Comparison of ENCODE assay signal across 9 cellular contexts in genomic region chr2:50529600-50530218, GRCh38.
DNase-seq lines count a peak whose midpoint lies in the region; ATAC-seq and TF ChIP-seq lines count a peak whose summit lies in the region.
"Had no signal": no experiment of that assay in that cellular context is flagged by ENCODE, and none has a peak within 500 bp of the region (broad histone marks: within the 10 kb centered on the region; RNA-seq: fewer than 3 reads in every experiment).

No MANE protein-coding gene starts in this region.

- peak; percentile 90 for ATAC-seq in GM21723 (IDR thresholded peaks at IDR 0.05; ENCODE audit: unreplicated experiment)
- no peak for ATAC-seq in Panc1

- H3K36me3 Mint-ChIP-seq in endothelial cell (ENCODE audit: low read depth, unreplicated experiment), result no peaks in the 10 kb centered on the region
- no peaks in the 10 kb centered on the region for H3K36me3 Mint-ChIP-seq in neural crest cell (ENCODE audit: low read depth)
- H3K36me3 Mint-ChIP-seq in activated CD4-positive, alpha-beta memory T cell treated with anti-CD3 and anti-CD28 coated beads, Interleukin-2, amount 10 ng/mL, durations not matched to agents 7 days and 5 days (ENCODE audit: low read depth), result no peaks in the 10 kb centered on the region

- H3K4me3 ChIP-seq in Panc1 (ENCODE audit: low read depth in 2 of 2, low read length in 2 of 2), result no peak overlapping the region

- no peaks in the 10 kb centered on the region for H3K9me3 Mint-ChIP-seq in endothelial cell (ENCODE audit: unreplicated experiment)
- no peaks in the 10 kb centered on the region for H3K9me3 Mint-ChIP-seq in neural crest cell
- no peaks in the 10 kb centered on the region for H3K9me3 Mint-ChIP-seq in activated CD4-positive, alpha-beta memory T cell treated with anti-CD3 and anti-CD28 coated beads, Interleukin-2, amount 10 ng/mL, durations not matched to agents 7 days and 5 days
- H3K9me3 Mint-ChIP-seq: central memory CD8-positive, alpha-beta T cell had no signal

- no peak overlapping the region for H3K27ac ChIP-seq in Panc1 (ENCODE audit: low read length)

- no peaks in the 10 kb centered on the region for H3K36me3 ChIP-seq in Panc1 (ENCODE audit: control insufficient read depth, insufficient read depth, low read length)

- in situ Hi-C loops in Panc1 (cut with HindIII; ENCODE audit: low pct_unique_long_range_greater_than_20kb, low sequenced_read_pairs), result no loop called here

- H3K4me3 Mint-ChIP-seq in endothelial cell (ENCODE audit: unreplicated experiment), result no peak overlapping the region
- H3K4me3 Mint-ChIP-seq in neural crest cell, result no peak overlapping the region
- no peak overlapping the region for H3K4me3 Mint-ChIP-seq in activated CD4-positive, alpha-beta memory T cell treated with anti-CD3 and anti-CD28 coated beads, Interleukin-2, amount 10 ng/mL, durations not matched to agents 7 days and 5 days
- H3K4me3 Mint-ChIP-seq: central memory CD8-positive, alpha-beta T cell had no signal

- no peaks in the 10 kb centered on the region for H3K27me3 ChIP-seq in Panc1 (ENCODE audit: control insufficient read depth, insufficient read depth, low read length)

- peak; percentile 78 for TF ChIP-seq CTCF in Panc1 (IDR thresholded peaks at IDR 0.05)
- TF ChIP-seq CTCF in endothelial cell (IDR thresholded peaks at IDR 0.05; ENCODE audit: unreplicated experiment), result peak; percentile 89
- peak; percentile 84 for TF ChIP-seq CTCF in neural crest cell (conservative IDR thresholded peaks at IDR 0.05)

- no peaks in the 10 kb centered on the region for H3K4me1 ChIP-seq in Panc1 (ENCODE audit: control insufficient read depth, insufficient read depth, low read length)

- POLR2A ChIA-PET in Panc1 (lab: Charles Lee), result no interaction called here
- POLR2A ChIA-PET in activated CD4-positive, alpha-beta memory T cell treated with anti-CD3 and anti-CD28 coated beads, Interleukin-2, amount 10 ng/mL, durations not matched to agents 7 days and 5 days (lab: Charles Lee), result no interaction called here

- H3K27ac Mint-ChIP-seq in endothelial cell (ENCODE audit: unreplicated experiment), result no peak overlapping the region
- H3K27ac Mint-ChIP-seq in neural crest cell (ENCODE audit: unreplicated experiment), result no peak overlapping the region
- no peak overlapping the region for H3K27ac Mint-ChIP-seq in activated CD4-positive, alpha-beta memory T cell treated with anti-CD3 and anti-CD28 coated beads, Interleukin-2, amount 10 ng/mL, durations not matched to agents 7 days and 5 days

- no TSS peak for BruUV-seq in Panc1 (replicated peaks; lab: Mats Ljungman, UMichigan)

- intact Hi-C loops in Panc1 (cut with micrococcal nuclease; ENCODE audit: unreplicated experiment), result no loop called here

- CTCF ChIA-PET in Panc1 (lab: Charles Lee), result no interaction called here
- CTCF ChIA-PET in activated CD4-positive, alpha-beta memory T cell treated with anti-CD3 and anti-CD28 coated beads, Interleukin-2, amount 10 ng/mL, durations not matched to agents 7 days and 5 days (lab: Charles Lee), result interaction anchor here (0.7 to 1.3 kb wide), 3 partner anchors 10 to 29 kb away, joined by 3 to 4 read pairs (median 3); no protein-coding TSS in a partner anchor

- peaks cover 14% of the 10 kb centered on the region for H3K4me1 Mint-ChIP-seq in endothelial cell (ENCODE audit: unreplicated experiment)
- peaks cover 8% of the 10 kb centered on the region for H3K4me1 Mint-ChIP-seq in neural crest cell
- H3K4me1 Mint-ChIP-seq in activated CD4-positive, alpha-beta memory T cell treated with anti-CD3 and anti-CD28 coated beads, Interleukin-2, amount 10 ng/mL, durations not matched to agents 7 days and 5 days, result no peaks in the 10 kb centered on the region
- H3K4me1 Mint-ChIP-seq: central memory CD8-positive, alpha-beta T cell had no signal

- no peaks in the 10 kb centered on the region for H3K9me3 ChIP-seq in Panc1 (ENCODE audit: control insufficient read depth, insufficient read depth, low read depth, low read length)

- peak; percentile 13 for DNase-seq in NCI-H2107 treated with DMSO at 0.1 percent for 48 hours (lab: John Stamatoyannopoulos, UW; ENCODE audit: unreplicated experiment)
- DNase-seq in NCI-H2107 (lab: John Stamatoyannopoulos, UW), result no peak
- peak; percentile 0 for DNase-seq in HuH-7 (ENCODE audit: low spot score)
- peak; percentile 35 for DNase-seq in Panc1 (ENCODE audit: low read depth, low spot score)
- DNase-seq in endothelial cell (ENCODE audit: low spot score), result no peak
- DNase-seq in neural crest cell (ENCODE audit: low read depth, low spot score), result no peak
- DNase-seq in activated CD4-positive, alpha-beta memory T cell treated with anti-CD3 and anti-CD28 coated beads, Interleukin-2, amount 10 ng/mL, durations not matched to agents 7 days and 5 days, result no peak

- no peaks in the 10 kb centered on the region for H3K27me3 Mint-ChIP-seq in endothelial cell (ENCODE audit: unreplicated experiment)
- H3K27me3 Mint-ChIP-seq in neural crest cell (ENCODE audit: low read depth), result no peaks in the 10 kb centered on the region
- H3K27me3 Mint-ChIP-seq in activated CD4-positive, alpha-beta memory T cell treated with anti-CD3 and anti-CD28 coated beads, Interleukin-2, amount 10 ng/mL, durations not matched to agents 7 days and 5 days, result no peaks in the 10 kb centered on the region
- H3K27me3 Mint-ChIP-seq: central memory CD8-positive, alpha-beta T cell had no signal

Comparison
In these comparisons a context has a peak if more than half of its experiments do, and no peak if none do; other contexts are left out.
1. DNase-seq: peak in NCI-H2107 treated with DMSO at 0.1 percent for 48 hours (single experiment), HuH-7 (single experiment) and Panc1 (single experiment); none in NCI-H2107 (single experiment), endothelial cell (single experiment), neural crest cell (single experiment) and activated CD4-positive, alpha-beta memory T cell treated with anti-CD3 and anti-CD28 coated beads, Interleukin-2, amount 10 ng/mL, durations not matched to agents 7 days and 5 days (single experiment).
2. Peak in every context shown above with its lines, with median percentiles within 50 percentile points of each other: CTCF ChIP-seq.